In genomic region chr14:105526781-105527380, GRCh38 we compare ENCODE assay signal across 9 cellular contexts. TPM values are rescaled to one million over a fixed set of nuclear protein-coding genes. Genes with fewer than 3 reads are reported as not detected.
A peak's percentile ranks its signal among the peaks of the same experiment; 100 is the strongest.
DNase-seq lines count a peak whose midpoint lies in the region; ATAC-seq and TF ChIP-seq lines count a peak whose summit lies in the region.
"Had no signal": no experiment of that assay in that cellular context is flagged by ENCODE, and none has a peak within 500 bp of the region (broad histone marks: within the 10 kb centered on the region; RNA-seq: fewer than 3 reads in every experiment).

No MANE protein-coding gene starts in this region.

- H3K4me1 ChIP-seq in lung (ENCODE audit: control insufficient read depth in 2 of 2, insufficient read depth in 2 of 2, low read length in 2 of 2): peaks cover 0 to 20% of the 10 kb centered on the region in 2 donors
- peaks cover 28% of the 10 kb centered on the region for H3K4me1 ChIP-seq in upper lobe of right lung

- ATAC-seq in lung (ENCODE audit: insufficient read depth, low FRiP score) (no peak), upper lobe of right lung (no peak), HG02973 (IDR thresholded peaks at IDR 0.05; ENCODE audit: unreplicated experiment) (no peak), HG02678 (IDR thresholded peaks at IDR 0.05; ENCODE audit: unreplicated experiment) (no peak)

- peaks cover 2% of the 10 kb centered on the region for H3K36me3 Mint-ChIP-seq in activated naive CD4-positive, alpha-beta T cell treated with anti-CD3 and anti-CD28 coated beads for 36 hours (ENCODE audit: low read depth)
- H3K36me3 Mint-ChIP-seq in brain: no peaks in the 10 kb centered on the region
- H3K36me3 Mint-ChIP-seq in glutamatergic neuron (ENCODE audit: unreplicated experiment): no peaks in the 10 kb centered on the region

- H3K4me3 ChIP-seq in lung (peak overlapping the region; percentile 11), upper lobe of right lung (peak overlapping the region; percentile 64)

- peak overlapping the region; percentile 66 for H3K27ac Mint-ChIP-seq in activated naive CD4-positive, alpha-beta T cell treated with anti-CD3 and anti-CD28 coated beads for 36 hours
- peak overlapping the region in 2 of 5 experiments; percentile 63 to 76 for H3K27ac Mint-ChIP-seq in brain
- no peak overlapping the region for H3K27ac Mint-ChIP-seq in glutamatergic neuron (ENCODE audit: unreplicated experiment)

- H3K27me3 Mint-ChIP-seq in activated naive CD4-positive, alpha-beta T cell treated with anti-CD3 and anti-CD28 coated beads for 36 hours (ENCODE audit: low read depth): peaks cover 9% of the 10 kb centered on the region
- H3K27me3 Mint-ChIP-seq in brain (peaks cover 9% of the 10 kb centered on the region), glutamatergic neuron (ENCODE audit: unreplicated experiment) (peaks cover 11% of the 10 kb centered on the region)

- peak overlapping the region; percentile 79 for H3K4me3 Mint-ChIP-seq in activated naive CD4-positive, alpha-beta T cell treated with anti-CD3 and anti-CD28 coated beads for 36 hours
- peak overlapping the region; percentile 82 to 83 (median 82) for H3K4me3 Mint-ChIP-seq in brain
- no peak overlapping the region for H3K4me3 Mint-ChIP-seq in glutamatergic neuron (ENCODE audit: unreplicated experiment)

- CTCF ChIA-PET in activated naive CD4-positive, alpha-beta T cell treated with anti-CD3 and anti-CD28 coated beads for 36 hours (lab: Charles Lee): interaction anchor here (0.5 to 2.1 kb wide), 2 partner anchors 156 to 287 kb away, joined by 4 to 8 read pairs; no protein-coding TSS in a partner anchor

- peaks cover 21% of the 10 kb centered on the region for H3K4me1 Mint-ChIP-seq in activated naive CD4-positive, alpha-beta T cell treated with anti-CD3 and anti-CD28 coated beads for 36 hours (ENCODE audit: low read depth)
- peaks cover 7% of the 10 kb centered on the region for H3K4me1 Mint-ChIP-seq in brain
- H3K4me1 Mint-ChIP-seq in glutamatergic neuron (ENCODE audit: low read depth, unreplicated experiment): no peaks in the 10 kb centered on the region

- H3K9me3 ChIP-seq in lung (ENCODE audit: control insufficient read depth in 2 of 2, insufficient read depth in 1 of 2, low read length in 1 of 2): peaks cover 0 to under 1% of the 10 kb centered on the region in 2 donors
- no peaks in the 10 kb centered on the region for H3K9me3 ChIP-seq in upper lobe of right lung

- H3K27ac ChIP-seq in lung (ENCODE audit: low read depth in 1 of 2, low read length in 1 of 2) (no peak overlapping the region), upper lobe of right lung (no peak overlapping the region)
- H3K27ac ChIP-seq: epithelial cell of prostate had no signal

- TF ChIP-seq CTCF in brain (conservative IDR thresholded peaks at IDR 0.05) (no peak), lung (IDR thresholded peaks at IDR 0.05; ENCODE audit: control extremely low read depth, extremely low read depth) (no peak), upper lobe of right lung (IDR thresholded peaks at IDR 0.05) (no peak), glutamatergic neuron (IDR thresholded peaks at IDR 0.05; ENCODE audit: partially characterized antibody, unreplicated experiment) (no peak)

- WGBS in lung, 2 donors: 1 to 2% methylated on average over 24 to 48 of the region's 48 CpGs

- no peak for DNase-seq in activated naive CD4-positive, alpha-beta T cell treated with anti-CD3 and anti-CD28 coated beads for 36 hours
- no peak for DNase-seq in activated naive CD4-positive, alpha-beta T cell (lab: John Stamatoyannopoulos, UW)
- DNase-seq in lung (ENCODE audit: low spot score) (no peak), upper lobe of right lung (peak; percentile 64), glutamatergic neuron (no peak)

- H3K9me3 Mint-ChIP-seq in activated naive CD4-positive, alpha-beta T cell treated with anti-CD3 and anti-CD28 coated beads for 36 hours: no peaks in the 10 kb centered on the region
- H3K9me3 Mint-ChIP-seq in brain (no peaks in the 10 kb centered on the region), glutamatergic neuron (ENCODE audit: unreplicated experiment) (no peaks in the 10 kb centered on the region)

- H3K36me3 ChIP-seq in lung (ENCODE audit: control insufficient read depth in 2 of 2, insufficient read depth in 2 of 2, low read length in 2 of 2): no peaks in the 10 kb centered on the region
- H3K36me3 ChIP-seq in upper lobe of right lung: no peaks in the 10 kb centered on the region

- intact Hi-C loops in activated naive CD4-positive, alpha-beta T cell treated with anti-CD3 and anti-CD28 coated beads for 36 hours (cut with micrococcal nuclease): loop anchor here (1.0 kb wide), 1 partner anchor 46 kb away; no protein-coding TSS in a partner anchor
- intact Hi-C loops in upper lobe of right lung (cut with DNase I): no loop called here

- H3K27me3 ChIP-seq in lung (ENCODE audit: control insufficient read depth, insufficient read depth) (no peaks in the 10 kb centered on the region), upper lobe of right lung (peaks cover 12% of the 10 kb centered on the region)

RNA-seq across cellular contexts. Expression of gene TMEM121, which starts 0.5 kb away (rescaled TPM):
- total RNA-seq in activated naive CD4-positive, alpha-beta T cell treated with anti-CD3 and anti-CD28 coated beads for 36 hours: 1 to 10 TPM; 6.5 to 9.3 TPM
- polyA plus RNA-seq in brain (ENCODE audit: insufficient read depth, low read depth, low replicate concordance) (5.4 TPM), lung (1 to 10 TPM; 1.1 to 2.6 TPM)
- total RNA-seq in lung (1 to 10 TPM; 3.0 to 5.4 TPM), upper lobe of right lung (1.5 TPM), glutamatergic neuron (ENCODE audit: unreplicated experiment) (2.7 TPM)

RNA-seq across cellular contexts. Expression of gene TEDC1, which starts 35.8 kb away (rescaled TPM):
- total RNA-seq in activated naive CD4-positive, alpha-beta T cell treated with anti-CD3 and anti-CD28 coated beads for 36 hours: 10 to 100 TPM; 27.8 to 28.6 TPM
- 34.4 TPM for polyA plus RNA-seq in brain (ENCODE audit: insufficient read depth, low read depth, low replicate concordance)
- 10 to 100 TPM in 1 of 2 donors, 1 to 10 TPM in 1; 5.8 to 20.8 TPM for total RNA-seq in lung
- 10 to 100 TPM; 12.8 to 16.0 TPM for polyA plus RNA-seq in lung
- 7.9 TPM for total RNA-seq in upper lobe of right lung
- total RNA-seq in glutamatergic neuron (ENCODE audit: unreplicated experiment): 13.8 TPM

RNA-seq across cellular contexts. Expression of gene CRIP1, which starts 40.2 kb away (rescaled TPM):
- 10 to 100 TPM; 67.3 to 77.1 TPM for total RNA-seq in activated naive CD4-positive, alpha-beta T cell treated with anti-CD3 and anti-CD28 coated beads for 36 hours
- polyA plus RNA-seq in brain (ENCODE audit: insufficient read depth, low read depth, low replicate concordance): 195 TPM
- 100 to 1,000 TPM in 1 of 2 donors, 10 to 100 TPM in 1; 72.8 to 422 TPM for total RNA-seq in lung
- polyA plus RNA-seq in lung: 100 to 1,000 TPM; 181 to 465 TPM
- 96.2 TPM for total RNA-seq in upper lobe of right lung
- total RNA-seq in glutamatergic neuron (ENCODE audit: unreplicated experiment): 49.3 TPM

RNA-seq across cellular contexts. Expression of gene CRIP2, which starts 52.3 kb away (rescaled TPM):
- total RNA-seq in activated naive CD4-positive, alpha-beta T cell treated with anti-CD3 and anti-CD28 coated beads for 36 hours: not detected
- polyA plus RNA-seq in brain (ENCODE audit: insufficient read depth, low read depth, low replicate concordance): 360 TPM
- 100 to 1,000 TPM; 135 to 267 TPM for total RNA-seq in lung
- polyA plus RNA-seq in lung: 100 to 1,000 TPM; 194 to 216 TPM
- 191 TPM for total RNA-seq in upper lobe of right lung
- total RNA-seq in glutamatergic neuron (ENCODE audit: unreplicated experiment): 78.5 TPM
